Comparison of ENCODE assay signal across 9 cellular contexts in the genomic region with DNA sequence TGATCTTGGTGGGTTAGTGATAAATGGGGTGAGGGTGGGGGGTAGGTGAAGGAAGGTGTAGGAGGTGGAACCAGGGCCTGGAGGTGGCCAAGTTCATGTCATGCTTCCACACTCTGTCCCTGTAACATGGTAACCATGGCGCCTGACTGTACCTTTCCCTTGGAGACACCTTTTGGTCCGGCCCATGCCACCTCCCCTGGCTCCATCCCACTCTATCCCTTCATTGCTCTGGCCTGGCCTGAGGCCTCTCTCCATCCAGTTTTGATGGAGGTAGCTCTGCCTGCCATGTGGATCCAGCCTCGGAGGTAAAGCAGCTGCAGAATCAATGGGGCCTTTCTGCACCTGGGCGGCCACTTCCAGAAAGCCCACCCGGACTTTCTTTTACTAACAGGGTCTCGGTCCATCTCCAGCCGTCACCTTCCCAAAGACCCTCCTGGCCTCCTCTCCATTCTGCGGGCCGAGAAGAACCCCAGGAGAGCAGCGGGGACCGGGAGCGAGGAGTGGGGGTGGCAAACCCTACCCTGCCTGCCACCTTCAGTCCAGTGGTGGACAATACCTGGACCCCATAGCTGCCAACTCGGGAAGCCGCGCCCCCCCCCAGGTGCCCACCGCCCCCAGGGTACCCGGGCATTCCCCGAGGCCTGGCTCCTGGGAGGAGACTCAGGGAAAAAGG. TPM values are rescaled to one million over a fixed set of nuclear protein-coding genes. Genes with fewer than 3 reads are reported as not detected.
DNase-seq lines count a peak whose midpoint lies in the region; ATAC-seq, FAIRE-seq and TF ChIP-seq lines count a peak whose summit lies in the region.
"Had no signal": no experiment of that assay in that cellular context is flagged by ENCODE, and none has a peak within 500 bp of the region (broad histone marks: within the 10 kb centered on the region; RNA-seq: fewer than 3 reads in every experiment).

No MANE protein-coding gene starts in this region.

- H3K9me1 ChIP-seq in keratinocyte (ENCODE audit: control insufficient read depth, extremely low read depth, insufficient read depth, low read length): no peaks in the 10 kb centered on the region

- peak overlapping the region; percentile 51 for H2AFZ ChIP-seq in keratinocyte (ENCODE audit: control insufficient read depth, low read length)

- TF ChIP-seq CTCF in keratinocyte (optimal IDR thresholded peaks at IDR 0.05 in 1 of 3, IDR thresholded peaks at IDR 0.05 in 1 of 3, conservative IDR thresholded peaks at IDR 0.05 in 1 of 3; ENCODE audit: extremely low read depth in 1 of 3, insufficient read depth in 2 of 3, low read length in 3 of 3) (no peak), GM10266 (IDR thresholded peaks at IDR 0.05; ENCODE audit: control insufficient read depth, insufficient read depth, low read depth, missing control alignments) (no peak)

- H3K27ac ChIP-seq in keratinocyte (ENCODE audit: control insufficient read depth, insufficient read depth, low read length): peak overlapping the region; percentile 85
- H3K27ac ChIP-seq in subcutaneous abdominal adipose tissue (ENCODE audit: low read depth, low read length): no peak overlapping the region

- dilution Hi-C loops in keratinocyte (cut with MboI; ENCODE audit: extremely low pct_ligation_motif_present, low sequenced_read_pairs): no loop called here

- H3K27me3 Mint-ChIP-seq in activated naive CD8-positive, alpha-beta T cell treated with anti-CD3 and anti-CD28 coated beads, Interleukin-2, amount 10 ng/mL, durations not matched to agents 7 days and 5 days: no peaks in the 10 kb centered on the region

- peaks cover 12% of the 10 kb centered on the region for H3K4me1 Mint-ChIP-seq in activated naive CD8-positive, alpha-beta T cell treated with anti-CD3 and anti-CD28 coated beads, Interleukin-2, amount 10 ng/mL, durations not matched to agents 7 days and 5 days

- DNase-seq in activated naive CD8-positive, alpha-beta T cell treated with anti-CD3 and anti-CD28 coated beads, Interleukin-2, amount 10 ng/mL, durations not matched to agents 7 days and 5 days: no peak
- DNase-seq in keratinocyte (ENCODE audit: low read depth, low spot score) (no peak), GM10266 (ENCODE audit: extremely low spot score) (no peak)

- peaks cover 4 to 6% of the 10 kb centered on the region in 2 experiments for H3K36me3 ChIP-seq in keratinocyte (ENCODE audit: control insufficient read depth in 2 of 2, extremely low read depth in 1 of 2, insufficient read depth in 2 of 2, low read length in 2 of 2)
- peaks cover 7 to 15% (median 15%) of the 10 kb centered on the region in 5 donors for H3K36me3 ChIP-seq in subcutaneous abdominal adipose tissue (ENCODE audit: control insufficient read depth in 5 of 5, insufficient read depth in 5 of 5, low read length in 5 of 5)

- no peaks in the 10 kb centered on the region for H3K27me3 ChIP-seq in keratinocyte (ENCODE audit: control insufficient read depth, extremely low read depth, insufficient read depth, low read length)
- peaks cover 0 to 3% (median 0%) of the 10 kb centered on the region in 5 donors for H3K27me3 ChIP-seq in subcutaneous abdominal adipose tissue (ENCODE audit: control insufficient read depth in 5 of 5, insufficient read depth in 4 of 5, low read length in 5 of 5)

- ATAC-seq in HG02973 (IDR thresholded peaks at IDR 0.05; ENCODE audit: unreplicated experiment): peak; percentile 1
- ATAC-seq in activated naive CD8-positive, alpha-beta T cell treated with anti-CD3 and anti-CD28 coated beads, Interleukin-2, amount 10 ng/mL, durations not matched to agents 7 days and 5 days (ENCODE audit: low read depth): no peak
- ATAC-seq in HG03354 (IDR thresholded peaks at IDR 0.05; ENCODE audit: poor library complexity, severe bottlenecking, unreplicated experiment): no peak
- no peak for ATAC-seq in GM19467 (IDR thresholded peaks at IDR 0.05; ENCODE audit: unreplicated experiment)
- ATAC-seq in GM21515 (IDR thresholded peaks at IDR 0.05; ENCODE audit: unreplicated experiment): no peak

- H3K4me3 ChIP-seq in keratinocyte (ENCODE audit: control insufficient read depth in 2 of 3, extremely low read depth in 1 of 3, insufficient read depth in 2 of 3, low read depth in 1 of 3, low read length in 3 of 3) (peak overlapping the region; percentile 82 to 99 (median 90)), subcutaneous abdominal adipose tissue (ENCODE audit: low read depth in 1 of 5, low read length in 5 of 5) (peak overlapping the region; percentile 75 to 95 (median 90))

- H3K9me3 Mint-ChIP-seq in activated naive CD8-positive, alpha-beta T cell treated with anti-CD3 and anti-CD28 coated beads, Interleukin-2, amount 10 ng/mL, durations not matched to agents 7 days and 5 days: no peaks in the 10 kb centered on the region

- POLR2A ChIA-PET in activated naive CD8-positive, alpha-beta T cell treated with anti-CD3 and anti-CD28 coated beads, Interleukin-2, amount 10 ng/mL, durations not matched to agents 7 days and 5 days (lab: Charles Lee): interaction anchor here (1.1 to 1.2 kb wide), 2 partner anchors 25 to 596 kb away, joined by 3 to 4 read pairs; no protein-coding TSS in a partner anchor

- H3K36me3 Mint-ChIP-seq in activated naive CD8-positive, alpha-beta T cell treated with anti-CD3 and anti-CD28 coated beads, Interleukin-2, amount 10 ng/mL, durations not matched to agents 7 days and 5 days: peaks cover 4% of the 10 kb centered on the region

- H3K4me1 ChIP-seq in keratinocyte (ENCODE audit: control insufficient read depth, extremely low read depth, insufficient read depth, low read length): peaks cover 18% of the 10 kb centered on the region
- peaks cover 4 to 21% (median 17%) of the 10 kb centered on the region in 5 donors for H3K4me1 ChIP-seq in subcutaneous abdominal adipose tissue (ENCODE audit: control insufficient read depth in 5 of 5, insufficient read depth in 5 of 5, low read length in 5 of 5)

- H3K27ac Mint-ChIP-seq in activated naive CD8-positive, alpha-beta T cell treated with anti-CD3 and anti-CD28 coated beads, Interleukin-2, amount 10 ng/mL, durations not matched to agents 7 days and 5 days: peak overlapping the region; percentile 42

- FAIRE-seq in keratinocyte (lab: Jason Lieb, UNC): no peak

- H4K20me1 ChIP-seq in keratinocyte (ENCODE audit: control insufficient read depth, extremely low read depth, insufficient read depth, low read length): peaks cover 3% of the 10 kb centered on the region

- H3K79me2 ChIP-seq in keratinocyte (ENCODE audit: control insufficient read depth, insufficient read depth, low read length): peaks cover 29% of the 10 kb centered on the region

- peak overlapping the region; percentile 94 for H3K9ac ChIP-seq in keratinocyte (ENCODE audit: control insufficient read depth, extremely low read depth, insufficient read depth, low read length)
- peak overlapping the region in 4 of 5 donors; percentile 70 to 100 (median 88) for H3K9ac ChIP-seq in subcutaneous abdominal adipose tissue (ENCODE audit: low read length in 5 of 5)

- H3K4me3 Mint-ChIP-seq in activated naive CD8-positive, alpha-beta T cell treated with anti-CD3 and anti-CD28 coated beads, Interleukin-2, amount 10 ng/mL, durations not matched to agents 7 days and 5 days: peak overlapping the region; percentile 16

- no peaks in the 10 kb centered on the region for H3K9me3 ChIP-seq in keratinocyte (ENCODE audit: control insufficient read depth, low read depth, low read length)
- no peaks in the 10 kb centered on the region for H3K9me3 ChIP-seq in subcutaneous abdominal adipose tissue (ENCODE audit: control insufficient read depth in 5 of 5, low read length in 5 of 5)

- H3K4me2 ChIP-seq in keratinocyte (ENCODE audit: control insufficient read depth, extremely low read depth, insufficient read depth, low read depth, low read length): peak overlapping the region; percentile 73

RNA-seq across cellular contexts. Expression of a gene that starts 0.5 kb away (rescaled TPM):
- total RNA-seq in activated naive CD8-positive, alpha-beta T cell treated with anti-CD3 and anti-CD28 coated beads, Interleukin-2, amount 10 ng/mL, durations not matched to agents 7 days and 5 days: 10 to 100 TPM; 57.4 to 60.0 TPM
- polyA plus RNA-seq in keratinocyte: 4.0 to 12.4 TPM (median 6.1 TPM) in 3 replicates
- polyA plus RNA-seq in keratinocyte (2011; ENCODE audit: low read depth): 7.7 TPM
- 6.2 and 6.4 TPM in 2 replicates for polyA plus RNA-seq in keratinocyte (2011; cell fraction: cytosol; rRNA removed)
- polyA plus RNA-seq in keratinocyte (2011; cell fraction: nucleus; rRNA removed): 27.0 and 29.7 TPM in 2 replicates
- 6.8 and 12.4 TPM in 2 replicates for polyA plus RNA-seq in keratinocyte (2012; ENCODE audit: low replicate concordance)
- polyA minus RNA-seq in keratinocyte: 17.6 to 57.0 TPM (median 28.1 TPM) in 3 replicates
- polyA minus RNA-seq in keratinocyte (2011; cell fraction: cytosol; rRNA and poly(A)+ RNA removed): 13.0 TPM
- polyA minus RNA-seq in keratinocyte (2011; cell fraction: nucleus; rRNA and poly(A)+ RNA removed): 45.5 and 66.8 TPM in 2 replicates

RNA-seq across cellular contexts. Expression of a gene that starts 8.0 kb away (rescaled TPM):
- not detected for total RNA-seq in activated naive CD8-positive, alpha-beta T cell treated with anti-CD3 and anti-CD28 coated beads, Interleukin-2, amount 10 ng/mL, durations not matched to agents 7 days and 5 days
- not detected in 3 replicates for polyA plus RNA-seq in keratinocyte
- not detected for polyA plus RNA-seq in keratinocyte (2011; ENCODE audit: low read depth)
- not detected in 2 replicates for polyA plus RNA-seq in keratinocyte (2011; cell fraction: cytosol; rRNA removed)
- polyA plus RNA-seq in keratinocyte (2011; cell fraction: nucleus; rRNA removed): not detected in 2 replicates
- polyA plus RNA-seq in keratinocyte (2012; ENCODE audit: low replicate concordance): not detected in 2 replicates
- polyA minus RNA-seq in keratinocyte: not detected in 3 replicates
- not detected for polyA minus RNA-seq in keratinocyte (2011; cell fraction: cytosol; rRNA and poly(A)+ RNA removed)
- not detected in 2 replicates for polyA minus RNA-seq in keratinocyte (2011; cell fraction: nucleus; rRNA and poly(A)+ RNA removed)
- total RNA-seq: SK-MEL-5 had no signal
